ENCODE assay signal across 8 cellular contexts in the genomic region with DNA sequence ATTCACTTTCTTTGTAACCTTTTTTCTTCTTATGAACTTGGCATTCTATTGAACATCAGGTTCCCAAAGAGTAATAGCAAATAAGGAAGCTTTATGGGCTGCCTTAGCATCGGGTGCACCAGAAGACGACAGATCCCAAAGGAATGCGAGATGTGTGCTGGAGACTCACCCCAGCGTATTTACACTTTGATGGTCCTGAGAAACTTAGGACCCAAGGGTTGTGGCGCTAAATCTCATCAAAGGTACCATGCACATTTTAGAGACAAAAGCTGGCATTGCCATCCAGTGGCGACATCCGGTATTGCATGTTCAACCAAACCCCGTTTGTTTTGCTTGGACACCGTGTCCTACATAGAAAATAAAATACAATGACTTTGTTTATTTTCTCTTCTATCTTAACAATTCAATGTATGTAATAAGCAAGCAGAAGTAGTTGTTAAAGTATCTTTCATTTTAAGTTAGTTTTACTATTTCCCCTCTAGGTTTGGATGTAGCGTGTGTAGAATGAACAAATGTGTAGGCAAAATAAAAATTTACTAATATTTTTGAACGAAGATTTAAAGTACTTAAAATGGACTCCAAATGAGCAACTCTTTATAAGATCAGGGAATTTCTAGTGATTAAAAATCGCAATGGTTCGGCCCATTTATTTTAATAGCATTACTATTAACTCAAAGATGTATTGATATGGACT.
DNase-seq lines count a peak whose midpoint lies in the region; ATAC-seq and TF ChIP-seq lines count a peak whose summit lies in the region.

No MANE protein-coding gene starts in this region.

- ATAC-seq in GM18502 (IDR thresholded peaks at IDR 0.05; ENCODE audit: poor library complexity, unreplicated experiment), result peak; percentile 89
- ATAC-seq in HG03066 (IDR thresholded peaks at IDR 0.05; ENCODE audit: low read depth, unreplicated experiment), result peak; percentile 72
- ATAC-seq in activated T-cell treated with anti-CD3 and anti-CD28 coated beads, Interleukin-2, amount 50 U/mL, for 72 hours (replicated peaks in 1 of 2), result peak; percentile 41 to 51

- peaks cover 10% of the 10 kb centered on the region for H3K4me1 Mint-ChIP-seq in activated T-cell treated with anti-CD3 and anti-CD28 coated beads, Interleukin-2, amount 50 U/mL, for 72 hours (ENCODE audit: low read depth)
- no peaks in the 10 kb centered on the region for H3K4me1 Mint-ChIP-seq in neural progenitor cell
- H3K4me1 Mint-ChIP-seq in stimulated activated naive CD8-positive, alpha-beta T cell treated with anti-CD3 and anti-CD28 coated beads, Interleukin-15, Interleukin-2, amounts not matched to agents 100 ng/mL and 50 ng/mL, for 24 hours (ENCODE audit: low read depth), result peaks cover 12% of the 10 kb centered on the region

- no peak overlapping the region for H3K9ac ChIP-seq in neural progenitor cell

- no peak overlapping the region for H3K4me3 Mint-ChIP-seq in activated T-cell treated with anti-CD3 and anti-CD28 coated beads, Interleukin-2, amount 50 U/mL, for 72 hours
- no peak overlapping the region for H3K4me3 Mint-ChIP-seq in neural progenitor cell
- peak overlapping the region; percentile 39 for H3K4me3 Mint-ChIP-seq in stimulated activated naive CD8-positive, alpha-beta T cell treated with anti-CD3 and anti-CD28 coated beads, Interleukin-15, Interleukin-2, amounts not matched to agents 100 ng/mL and 50 ng/mL, for 24 hours

- H3K9me3 Mint-ChIP-seq in activated T-cell treated with anti-CD3 and anti-CD28 coated beads, Interleukin-2, amount 50 U/mL, for 72 hours, result no peaks in the 10 kb centered on the region
- H3K9me3 Mint-ChIP-seq in neural progenitor cell, result no peaks in the 10 kb centered on the region
- H3K9me3 Mint-ChIP-seq in stimulated activated naive CD8-positive, alpha-beta T cell treated with anti-CD3 and anti-CD28 coated beads, Interleukin-15, Interleukin-2, amounts not matched to agents 100 ng/mL and 50 ng/mL, for 24 hours, result no peaks in the 10 kb centered on the region

- POLR2A ChIA-PET in A673 (lab: Charles Lee; ENCODE audit: low non-redundant PET), result no interaction called here

- no peaks in the 10 kb centered on the region for H3K4me1 ChIP-seq in A673 (ENCODE audit: insufficient read depth, low read length, poor library complexity, severe bottlenecking)
- no peaks in the 10 kb centered on the region for H3K4me1 ChIP-seq in neural progenitor cell

- CTCF ChIA-PET in A673 (lab: Charles Lee), result interaction anchor here (0.5 to 2.1 kb wide), 3 partner anchors 204 to 1684 kb away, joined by 3 to 10 read pairs (median 7); no protein-coding TSS in a partner anchor

- H3K36me3 Mint-ChIP-seq in activated T-cell treated with anti-CD3 and anti-CD28 coated beads, Interleukin-2, amount 50 U/mL, for 72 hours (ENCODE audit: insufficient read depth in 2 of 2), result no peaks in the 10 kb centered on the region
- H3K36me3 Mint-ChIP-seq in neural progenitor cell, result no peaks in the 10 kb centered on the region
- H3K36me3 Mint-ChIP-seq in stimulated activated naive CD8-positive, alpha-beta T cell treated with anti-CD3 and anti-CD28 coated beads, Interleukin-15, Interleukin-2, amounts not matched to agents 100 ng/mL and 50 ng/mL, for 24 hours (ENCODE audit: low read depth), result no peaks in the 10 kb centered on the region

- H4K20me1 ChIP-seq in neural progenitor cell (ENCODE audit: low read depth), result no peaks in the 10 kb centered on the region

- H3K79me2 ChIP-seq in neural progenitor cell (ENCODE audit: low read depth), result no peaks in the 10 kb centered on the region

- no peaks in the 10 kb centered on the region for H3K27me3 ChIP-seq in A673 (replicated peaks; ENCODE audit: insufficient read depth, low read depth, low read length, poor library complexity)
- peaks cover 8% of the 10 kb centered on the region for H3K27me3 ChIP-seq in neural progenitor cell

- H3K27me3 Mint-ChIP-seq in activated T-cell treated with anti-CD3 and anti-CD28 coated beads, Interleukin-2, amount 50 U/mL, for 72 hours (ENCODE audit: low read depth), result peaks cover 12% of the 10 kb centered on the region
- H3K27me3 Mint-ChIP-seq in neural progenitor cell (ENCODE audit: insufficient read depth, low read depth), result no peaks in the 10 kb centered on the region
- H3K27me3 Mint-ChIP-seq in stimulated activated naive CD8-positive, alpha-beta T cell treated with anti-CD3 and anti-CD28 coated beads, Interleukin-15, Interleukin-2, amounts not matched to agents 100 ng/mL and 50 ng/mL, for 24 hours, result peaks cover 37% of the 10 kb centered on the region

- peak; percentile 88 for TF ChIP-seq CTCF in A673 (conservative IDR thresholded peaks at IDR 0.05; ENCODE audit: low read depth, low read length)
- peak; percentile 94 for TF ChIP-seq CTCF in fibroblast of pulmonary artery (IDR thresholded peaks at IDR 0.05; ENCODE audit: low read length, missing control alignments)
- peak; percentile 89 for TF ChIP-seq CTCF in neural progenitor cell (IDR thresholded peaks at IDR 0.05)

- no peak overlapping the region for H3K4me2 ChIP-seq in neural progenitor cell

- no peaks in the 10 kb centered on the region for H3F3A ChIP-seq in neural progenitor cell (ENCODE audit: low read depth)

- H3K36me3 ChIP-seq in A673 (ENCODE audit: insufficient read depth, low read length, poor library complexity, severe bottlenecking) (no peaks in the 10 kb centered on the region), neural progenitor cell (no peaks in the 10 kb centered on the region)

- DNase-seq in A673 (ENCODE audit: low spot score) (peak; percentile 70), OCI-M1 (lab: John Stamatoyannopoulos, UW) (peak; percentile 79), fibroblast of pulmonary artery (ENCODE audit: low read depth) (peak; percentile 77), neural progenitor cell (ENCODE audit: low spot score) (peak; percentile 79)
- DNase-seq in activated T-cell treated with anti-CD3 and anti-CD28 coated beads, Interleukin-2, amount 50 U/mL, for 72 hours, result peak; percentile 69 to 81

- no peak overlapping the region for H2AFZ ChIP-seq in neural progenitor cell (replicated peaks)

- peak overlapping the region; percentile 54 for H3K27ac Mint-ChIP-seq in activated T-cell treated with anti-CD3 and anti-CD28 coated beads, Interleukin-2, amount 50 U/mL, for 72 hours
- no peak overlapping the region for H3K27ac Mint-ChIP-seq in neural progenitor cell
- H3K27ac Mint-ChIP-seq in stimulated activated naive CD8-positive, alpha-beta T cell treated with anti-CD3 and anti-CD28 coated beads, Interleukin-15, Interleukin-2, amounts not matched to agents 100 ng/mL and 50 ng/mL, for 24 hours, result peak overlapping the region; percentile 52

- intact Hi-C loops in A673 (cut with micrococcal nuclease; ENCODE audit: unreplicated experiment), result loop anchor here (1.0 to 10.0 kb wide), 3 partner anchors 1154 to 1684 kb away; a partner anchor contains a TSS

- no TSS peak for BruUV-seq in A673 (replicated peaks; lab: Mats Ljungman, UMichigan)

- H3K9me3 ChIP-seq in A673 (ENCODE audit: low read depth, low read length, poor library complexity, severe bottlenecking), result no peaks in the 10 kb centered on the region
- H3K9me3 ChIP-seq in neural progenitor cell (ENCODE audit: low read depth), result no peaks in the 10 kb centered on the region

- H3K27ac ChIP-seq in A673 (ENCODE audit: low read depth, low read length, poor library complexity, severe bottlenecking) (no peak overlapping the region), neural progenitor cell (no peak overlapping the region)

- H3K4me3 ChIP-seq in A673 (ENCODE audit: low read depth, low read length, poor library complexity, severe bottlenecking) (no peak overlapping the region), fibroblast of pulmonary artery (replicated peaks; ENCODE audit: low read depth, low read length) (no peak overlapping the region), neural progenitor cell (no peak overlapping the region)
